Comparison of ENCODE assay signal across 6 cellular contexts in genomic region chr14:22918519-22918808, GRCh38. TPM values are rescaled to one million over a fixed set of nuclear protein-coding genes. Genes with fewer than 3 reads are reported as not detected.
A peak's percentile ranks its signal among the peaks of the same experiment; 100 is the strongest.
DNase-seq lines count a peak whose midpoint lies in the region; ATAC-seq and TF ChIP-seq lines count a peak whose summit lies in the region.

No MANE protein-coding gene starts in this region.

- no peak for DNase-seq in activated T-cell treated with anti-CD3 and anti-CD28 coated beads, Interleukin-2, amount 50 U/mL, for 4 hours
- no peak for DNase-seq in activated T-cell treated with anti-CD3 and anti-CD28 coated beads for 4 hours
- peak in 2 of 61 donors; percentile 40 to 58 for DNase-seq in caudate nucleus (lab: John Stamatoyannopoulos, UW)
- DNase-seq in omental fat pad (ENCODE audit: low spot score), result no peak
- no peak for DNase-seq in NCI-H1048 (lab: John Stamatoyannopoulos, UW)
- DNase-seq in hippocampal formation (lab: John Stamatoyannopoulos, UW), result no peak

- no peaks in the 10 kb centered on the region for H3K9me3 Mint-ChIP-seq in activated T-cell treated with anti-CD3 and anti-CD28 coated beads, Interleukin-2, amount 50 U/mL, for 4 hours

- TF ChIP-seq CTCF in omental fat pad (IDR thresholded peaks at IDR 0.05), result no peak

- H3K4me3 Mint-ChIP-seq in activated T-cell treated with anti-CD3 and anti-CD28 coated beads, Interleukin-2, amount 50 U/mL, for 4 hours, result peak overlapping the region; percentile 88

- peak overlapping the region; percentile 100 for H3K27ac ChIP-seq in caudate nucleus (ENCODE audit: low read depth, low read length)

- peaks cover 31% of the 10 kb centered on the region for H3K4me1 Mint-ChIP-seq in activated T-cell treated with anti-CD3 and anti-CD28 coated beads, Interleukin-2, amount 50 U/mL, for 4 hours (ENCODE audit: low read depth)

- H3K27me3 Mint-ChIP-seq in activated T-cell treated with anti-CD3 and anti-CD28 coated beads, Interleukin-2, amount 50 U/mL, for 4 hours (ENCODE audit: low read depth), result no peaks in the 10 kb centered on the region

- H3K36me3 Mint-ChIP-seq in activated T-cell treated with anti-CD3 and anti-CD28 coated beads, Interleukin-2, amount 50 U/mL, for 4 hours (ENCODE audit: insufficient read depth), result peaks cover 36% of the 10 kb centered on the region

- ATAC-seq in activated T-cell treated with anti-CD3 and anti-CD28 coated beads, Interleukin-2, amount 50 U/mL, for 4 hours, result peak; percentile 2 to 15
- ATAC-seq in omental fat pad (ENCODE audit: low FRiP score), result peak; percentile 15

RNA-seq across cellular contexts. Expression of gene RBM23, which starts 0.5 kb away (rescaled TPM):
- total RNA-seq in activated T-cell treated with anti-CD3 and anti-CD28 coated beads, Interleukin-2, amount 50 U/mL, for 4 hours, result 10 to 100 TPM; 80.4 to 90.4 (median 82.5) TPM
- total RNA-seq in omental fat pad, result 100 to 1,000 TPM in 2 of 4 donors, 10 to 100 TPM in 2; 48.7 to 127 (median 85.9) TPM

RNA-seq across cellular contexts. Expression of gene PRMT5, which starts 10.7 kb away (rescaled TPM):
- 100 to 1,000 TPM; 256 to 289 (median 263) TPM for total RNA-seq in activated T-cell treated with anti-CD3 and anti-CD28 coated beads, Interleukin-2, amount 50 U/mL, for 4 hours
- total RNA-seq in omental fat pad, result 10 to 100 TPM; 38.8 to 54.9 (median 49.6) TPM

RNA-seq across cellular contexts. Expression of gene REM2, which starts 35.4 kb away (rescaled TPM):
- under 1 TPM; 0.13 to 0.27 (median 0.15) TPM for total RNA-seq in activated T-cell treated with anti-CD3 and anti-CD28 coated beads, Interleukin-2, amount 50 U/mL, for 4 hours
- 1 to 10 TPM in 2 of 4 donors, under 1 TPM in 2; 0.24 to 3.3 (median 1.0) TPM for total RNA-seq in omental fat pad

RNA-seq across cellular contexts. Expression of gene HAUS4, which starts 38.4 kb away (rescaled TPM):
- 10 to 100 TPM; 28.8 to 39.7 (median 38.5) TPM for total RNA-seq in activated T-cell treated with anti-CD3 and anti-CD28 coated beads, Interleukin-2, amount 50 U/mL, for 4 hours
- 10 to 100 TPM; 27.0 to 84.8 (median 32.0) TPM for total RNA-seq in omental fat pad

RNA-seq across cellular contexts. Expression of gene LRP10, which starts 46.9 kb away (rescaled TPM):
- total RNA-seq in activated T-cell treated with anti-CD3 and anti-CD28 coated beads, Interleukin-2, amount 50 U/mL, for 4 hours, result 10 to 100 TPM; 19.3 to 33.7 (median 26.2) TPM
- total RNA-seq in omental fat pad, result 100 to 1,000 TPM in 2 of 4 donors, 10 to 100 TPM in 2; 73.5 to 125 (median 96.6) TPM

Comparison
In these comparisons a context has a peak if more than half of its experiments do, and no peak if none do; other contexts are left out.
1. RNA of gene PRMT5, which starts 10.7 kb away (total RNA-seq): 256 to 289 TPM in activated T-cell treated with anti-CD3 and anti-CD28 coated beads, Interleukin-2, amount 50 U/mL, for 4 hours; 38.8 to 54.9 TPM in omental fat pad; every median in the first group is over 4 times any median in the second.